ENCODE assay signal across 9 cellular contexts in genomic region chr22:22235564-22235963, GRCh38. TPM values are rescaled to one million over a fixed set of nuclear protein-coding genes. Genes with fewer than 3 reads are reported as not detected.
DNase-seq lines count a peak whose midpoint lies in the region; ATAC-seq, FAIRE-seq and TF ChIP-seq lines count a peak whose summit lies in the region.
"Had no signal": no experiment of that assay in that cellular context is flagged by ENCODE, and none has a peak within 500 bp of the region (broad histone marks: within the 10 kb centered on the region; RNA-seq: fewer than 3 reads in every experiment).

No MANE protein-coding gene starts in this region.

- H3K36me3 Mint-ChIP-seq in activated CD4-positive, alpha-beta T cell treated with anti-CD3 and anti-CD28 coated beads, Interleukin-2, amount 10 ng/mL, durations not matched to agents 24 days and 14 days (ENCODE audit: low read depth), result no peaks in the 10 kb centered on the region
- H3K36me3 Mint-ChIP-seq in endothelial cell (ENCODE audit: low read depth, unreplicated experiment), result no peaks in the 10 kb centered on the region

- 6 to 20% (median 17%) methylated on average over 2 of the region's 2 CpGs for WGBS in heart left ventricle, 4 donors
- 11 to 15% (median 14%) methylated on average over 2 of the region's 2 CpGs for WGBS in small intestine, 3 donors

- H3K4me3 Mint-ChIP-seq in activated CD4-positive, alpha-beta T cell treated with anti-CD3 and anti-CD28 coated beads, Interleukin-2, amount 10 ng/mL, durations not matched to agents 24 days and 14 days, result no peak overlapping the region
- no peak overlapping the region for H3K4me3 Mint-ChIP-seq in endothelial cell (ENCODE audit: unreplicated experiment)

- H3K27me3 Mint-ChIP-seq in activated CD4-positive, alpha-beta T cell treated with anti-CD3 and anti-CD28 coated beads, Interleukin-2, amount 10 ng/mL, durations not matched to agents 24 days and 14 days, result no peaks in the 10 kb centered on the region
- H3K27me3 Mint-ChIP-seq in endothelial cell (ENCODE audit: unreplicated experiment), result peaks cover 3% of the 10 kb centered on the region

- peaks cover 11% of the 10 kb centered on the region for H3K4me1 Mint-ChIP-seq in activated CD4-positive, alpha-beta T cell treated with anti-CD3 and anti-CD28 coated beads, Interleukin-2, amount 10 ng/mL, durations not matched to agents 24 days and 14 days
- H3K4me1 Mint-ChIP-seq in endothelial cell (ENCODE audit: unreplicated experiment), result peaks cover 7% of the 10 kb centered on the region

- peaks cover 0 to 16% (median 0%) of the 10 kb centered on the region in 9 donors for H3K27me3 ChIP-seq in heart left ventricle
- H3K27me3 ChIP-seq in small intestine (ENCODE audit: control insufficient read depth in 2 of 2, insufficient read depth in 2 of 2, low read length in 2 of 2), result peaks cover 2 to 5% of the 10 kb centered on the region in 2 donors

- H3K4me3 ChIP-seq in heart left ventricle (no peak overlapping the region), small intestine (ENCODE audit: low read depth in 1 of 2, low read length in 2 of 2) (no peak overlapping the region)

- no peak for DNase-seq in heart left ventricle
- DNase-seq in left ventricle myocardium superior, result no peak
- peak; percentile 87 for DNase-seq in activated CD4-positive, alpha-beta T cell treated with anti-CD3 and anti-CD28 coated beads, Interleukin-2, amount 10 ng/mL, durations not matched to agents 24 days and 14 days
- DNase-seq in endothelial cell (ENCODE audit: low spot score), result peak; percentile 33
- peak; percentile 31 for DNase-seq in small intestine
- DNase-seq in SK-N-DZ (ENCODE audit: low spot score), result no peak

- no peak overlapping the region for H3K27ac Mint-ChIP-seq in activated CD4-positive, alpha-beta T cell treated with anti-CD3 and anti-CD28 coated beads, Interleukin-2, amount 10 ng/mL, durations not matched to agents 24 days and 14 days
- H3K27ac Mint-ChIP-seq in endothelial cell (ENCODE audit: unreplicated experiment), result no peak overlapping the region

- H3K9me3 Mint-ChIP-seq in activated CD4-positive, alpha-beta T cell treated with anti-CD3 and anti-CD28 coated beads, Interleukin-2, amount 10 ng/mL, durations not matched to agents 24 days and 14 days, result no peaks in the 10 kb centered on the region
- no peaks in the 10 kb centered on the region for H3K9me3 Mint-ChIP-seq in endothelial cell (ENCODE audit: unreplicated experiment)

- H3K4me1 ChIP-seq in heart left ventricle (no peaks in the 10 kb centered on the region), small intestine (ENCODE audit: control insufficient read depth in 2 of 2, insufficient read depth in 1 of 2, low read depth in 1 of 2, low read length in 1 of 2) (no peaks in the 10 kb centered on the region)

- H3K9me3 ChIP-seq in heart left ventricle, result no peaks in the 10 kb centered on the region
- H3K9me3 ChIP-seq in small intestine (ENCODE audit: control insufficient read depth, low read depth), result no peaks in the 10 kb centered on the region

- ATAC-seq in heart left ventricle (no peak), left ventricle myocardium superior (no peak), HG02852 (IDR thresholded peaks at IDR 0.05; ENCODE audit: unreplicated experiment) (no peak), GM21717 (IDR thresholded peaks at IDR 0.05; ENCODE audit: unreplicated experiment) (no peak)

- TF ChIP-seq POLR2A in heart left ventricle (IDR thresholded peaks at IDR 0.05), result no peak

- no peak for FAIRE-seq in small intestine (lab: Jason Lieb, UNC)
- FAIRE-seq: colon had no signal

- H3K27ac ChIP-seq in heart left ventricle (no peak overlapping the region), small intestine (ENCODE audit: low read depth in 1 of 2, low read length in 1 of 2) (no peak overlapping the region)

- TF ChIP-seq CTCF in heart left ventricle (IDR thresholded peaks at IDR 0.05) (peak in 7 of 12 donors; percentile 9 to 43 (median 28)), endothelial cell (IDR thresholded peaks at IDR 0.05; ENCODE audit: unreplicated experiment) (peak; percentile 75)

- intact Hi-C loops in heart left ventricle (cut with DNase I) (no loop called here), left ventricle myocardium superior (cut with micrococcal nuclease) (no loop called here)
- intact Hi-C loops in activated CD4-positive, alpha-beta T cell treated with anti-CD3 and anti-CD28 coated beads, Interleukin-2, amount 10 ng/mL, durations not matched to agents 24 days and 14 days (cut with micrococcal nuclease), result loop anchor here (1.0 kb wide), 1 partner anchor 27 kb away; no protein-coding TSS in a partner anchor

- H3K36me3 ChIP-seq in heart left ventricle (no peaks in the 10 kb centered on the region), small intestine (ENCODE audit: control insufficient read depth in 2 of 2, insufficient read depth in 2 of 2, low read length in 2 of 2) (no peaks in the 10 kb centered on the region)

RNA-seq across cellular contexts. Expression of gene VPREB1, which starts 9.0 kb away (rescaled TPM):
- total RNA-seq in heart left ventricle (not detected), left ventricle myocardium superior (not detected), endothelial cell (ENCODE audit: unreplicated experiment) (not detected)
- polyA plus RNA-seq in heart left ventricle (not detected), small intestine (under 1 TPM in 1 of 3 donors, not detected in 2; 0.13 TPM)
- not detected in 2 replicates for total RNA-seq in activated CD4-positive, alpha-beta T cell treated with anti-CD3 and anti-CD28 coated beads, Interleukin-2, amount 10 ng/mL, durations not matched to agents 24 days and 14 days
- polyA plus RNA-seq in SK-N-DZ (2014; cell fraction: cytosol; rRNA removed), result not detected in 2 replicates
- polyA plus RNA-seq in SK-N-DZ (2014; cell fraction: nucleus; rRNA removed), result not detected in 2 replicates

Comparison
In these comparisons a context has a peak if more than half of its experiments do, and no peak if none do; other contexts are left out.
1. DNase-seq: peak in activated CD4-positive, alpha-beta T cell treated with anti-CD3 and anti-CD28 coated beads, Interleukin-2, amount 10 ng/mL, durations not matched to agents 24 days and 14 days (single experiment), endothelial cell (single experiment) and small intestine (single experiment); none in heart left ventricle (0 of 5), left ventricle myocardium superior (single experiment) and SK-N-DZ (single experiment).